ENCODE assay signal across 1 cellular context in genomic region chr15:52137432-52138357, GRCh38.
A peak's percentile ranks its signal among the peaks of the same experiment; 100 is the strongest.
TF ChIP-seq lines count a peak whose summit lies in the region.

No MANE protein-coding gene starts in this region.

TF ChIP-seq in HepG2, 621 proteins besides CTCF, POLR2A, EP300 and RAD21 (continued from another document and continues in another):
- no peak for TF ChIP-seq ZNF362 (CRISPR knock-in tag; IDR thresholded peaks at IDR 0.05; ENCODE audit: borderline replicate concordance)
- no peak for TF ChIP-seq ZNF883 (CRISPR knock-in tag; IDR thresholded peaks at IDR 0.05; ENCODE audit: not compliant biosample characterization)
- TF ChIP-seq SP1 (IDR thresholded peaks at IDR 0.05), result no peak
- TF ChIP-seq SP1 (CRISPR knock-in tag; IDR thresholded peaks at IDR 0.05), result no peak
- no peak for TF ChIP-seq NFRKB (IDR thresholded peaks at IDR 0.05)
- TF ChIP-seq ZNF569 (CRISPR knock-in tag; IDR thresholded peaks at IDR 0.05; ENCODE audit: borderline replicate concordance), result no peak
- no peak for TF ChIP-seq ZBED4 (CRISPR knock-in tag; IDR thresholded peaks at IDR 0.05; ENCODE audit: borderline replicate concordance)
- no peak for TF ChIP-seq ZNF382 (CRISPR knock-in tag; IDR thresholded peaks at IDR 0.05; ENCODE audit: borderline replicate concordance)
- TF ChIP-seq ZNF30 (CRISPR knock-in tag; IDR thresholded peaks at IDR 0.05), result no peak
- no peak for TF ChIP-seq SATB2 (CRISPR knock-in tag; IDR thresholded peaks at IDR 0.05)
- TF ChIP-seq AGO1 (IDR thresholded peaks at IDR 0.05; ENCODE audit: low read depth, low read length, poor library complexity, severe bottlenecking), result no peak
- TF ChIP-seq RBM22 (optimal IDR thresholded peaks at IDR 0.05; ENCODE audit: low read length), result no peak
- no peak for TF ChIP-seq ZNF225 (CRISPR knock-in tag; IDR thresholded peaks at IDR 0.05)
- no peak for TF ChIP-seq DRAP1 (CRISPR knock-in tag; IDR thresholded peaks at IDR 0.05)
- TF ChIP-seq ZBTB7B (CRISPR knock-in tag; IDR thresholded peaks at IDR 0.05), result no peak; the same call in 1 of the 2 replicates
- no peak for TF ChIP-seq ONECUT2 (CRISPR knock-in tag; IDR thresholded peaks at IDR 0.05)
- no peak for TF ChIP-seq RBM39 (IDR thresholded peaks at IDR 0.05; ENCODE audit: low read depth, low read length, poor library complexity, severe bottlenecking)
- no peak for TF ChIP-seq THAP8 (CRISPR knock-in tag; IDR thresholded peaks at IDR 0.05; ENCODE audit: borderline replicate concordance)
- TF ChIP-seq ZNF747 (CRISPR knock-in tag; IDR thresholded peaks at IDR 0.05; ENCODE audit: borderline replicate concordance), result 0 out of 2 replicates have a peak, but pooled peaks have one; percentile 24
- TF ChIP-seq ZFAT (CRISPR knock-in tag; conservative IDR thresholded peaks at IDR 0.05), result no peak
- TF ChIP-seq ZNF724P (CRISPR knock-in tag; IDR thresholded peaks at IDR 0.05; ENCODE audit: borderline replicate concordance), result no peak
- TF ChIP-seq MXD3 (CRISPR knock-in tag; IDR thresholded peaks at IDR 0.05), result no peak
- no peak for TF ChIP-seq SOX13 (IDR thresholded peaks at IDR 0.05)
- 0 out of 4 replicates have a peak, but pooled peaks of 1 of the 2 experiments have one; percentile 23 for TF ChIP-seq SOX13 (CRISPR knock-in tag; conservative IDR thresholded peaks at IDR 0.05 in 1 of 2, IDR thresholded peaks at IDR 0.05 in 1 of 2)
- no peak for TF ChIP-seq ZNF552 (CRISPR knock-in tag; IDR thresholded peaks at IDR 0.05; ENCODE audit: borderline replicate concordance)
- TF ChIP-seq HOXA3 (CRISPR knock-in tag; IDR thresholded peaks at IDR 0.05), result peak; percentile 56
- no peak for TF ChIP-seq ZNF768 (CRISPR knock-in tag; IDR thresholded peaks at IDR 0.05)
- no peak for TF ChIP-seq CSRNP2 (CRISPR knock-in tag; conservative IDR thresholded peaks at IDR 0.05; ENCODE audit: low read depth)
- 0 out of 2 replicates have a peak, but pooled peaks have one; percentile 43 for TF ChIP-seq YEATS4 (CRISPR knock-in tag; IDR thresholded peaks at IDR 0.05; ENCODE audit: borderline replicate concordance)
- no peak for TF ChIP-seq ZNF546 (CRISPR knock-in tag; conservative IDR thresholded peaks at IDR 0.05)
- peak; percentile 37; the same call in 1 of the 2 replicates for TF ChIP-seq POLR2G (IDR thresholded peaks at IDR 0.05; ENCODE audit: low read depth, low read length)
- peak; percentile 57 for TF ChIP-seq ARID5B (CRISPR knock-in tag; IDR thresholded peaks at IDR 0.05)
- TF ChIP-seq CENPT (CRISPR knock-in tag; IDR thresholded peaks at IDR 0.05; ENCODE audit: low read depth), result no peak
- TF ChIP-seq ZNF780A (CRISPR knock-in tag; IDR thresholded peaks at IDR 0.05), result no peak
- TF ChIP-seq HIC2 (CRISPR knock-in tag; IDR thresholded peaks at IDR 0.05; ENCODE audit: low read depth), result no peak
- TF ChIP-seq AGO2 (optimal IDR thresholded peaks at IDR 0.05; ENCODE audit: low read depth, low read length), result no peak
- no peak for TF ChIP-seq STAT5B (CRISPR knock-in tag; IDR thresholded peaks at IDR 0.05)
- peak; percentile 25; the same call in 1 of the 2 replicates for TF ChIP-seq SPEN (CRISPR knock-in tag; IDR thresholded peaks at IDR 0.05; ENCODE audit: low read depth)
- no peak for TF ChIP-seq ZNF788 (CRISPR knock-in tag; IDR thresholded peaks at IDR 0.05; ENCODE audit: borderline replicate concordance)
- no peak for TF ChIP-seq ZNF589 (CRISPR knock-in tag; conservative IDR thresholded peaks at IDR 0.05)
- TF ChIP-seq ZFP91 (CRISPR knock-in tag; IDR thresholded peaks at IDR 0.05; ENCODE audit: borderline replicate concordance), result peak; percentile 50; the same call in 1 of the 2 replicates
